8 cellular contexts compared by ENCODE assay signal in the genomic region with DNA sequence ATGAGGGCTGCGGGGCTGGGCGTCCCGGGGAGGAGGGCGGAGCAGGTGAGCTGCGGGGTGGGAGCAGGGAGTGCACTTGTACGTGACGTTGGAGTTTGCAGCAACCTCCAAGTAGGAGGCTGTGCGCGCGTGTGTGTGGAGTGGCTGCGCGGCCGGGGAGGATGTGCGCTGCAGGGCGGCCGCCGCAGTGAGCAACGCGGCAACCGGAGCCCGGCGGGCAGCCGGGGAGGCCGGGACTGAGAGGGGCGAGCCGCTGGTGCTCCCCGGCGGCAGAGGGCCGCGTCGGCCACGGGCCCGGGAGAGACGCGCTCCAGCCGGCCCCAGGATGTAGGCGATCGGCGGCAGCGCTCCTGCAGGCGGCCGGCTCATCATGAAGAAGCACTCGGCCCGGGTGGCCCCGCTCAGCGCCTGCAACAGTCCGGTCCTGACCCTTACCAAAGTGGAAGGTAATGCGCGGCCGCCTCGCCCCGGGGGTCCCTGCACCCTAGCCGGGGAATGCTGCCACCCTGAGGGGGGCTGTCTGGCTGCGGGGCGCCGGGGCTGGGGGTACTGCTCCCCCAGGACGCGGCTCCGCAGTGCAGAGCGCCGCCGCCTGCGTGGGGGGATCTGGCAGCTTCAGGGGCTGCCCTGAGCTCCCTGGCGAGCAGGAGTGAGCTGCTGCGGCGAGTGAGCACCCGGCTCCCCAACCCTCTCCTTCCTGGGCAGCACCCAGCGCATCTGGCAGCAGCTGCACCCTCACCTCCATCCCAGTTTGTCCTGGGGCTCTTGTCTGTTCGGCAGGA.
DNase-seq lines count a peak whose midpoint lies in the region; ATAC-seq and TF ChIP-seq lines count a peak whose summit lies in the region.

No MANE protein-coding gene starts in this region.

- ATAC-seq in HG02852 (IDR thresholded peaks at IDR 0.05; ENCODE audit: unreplicated experiment): peak; percentile 39
- no peak for ATAC-seq in HG02588 (IDR thresholded peaks at IDR 0.05; ENCODE audit: unreplicated experiment)
- no peak for ATAC-seq in HG02870 (IDR thresholded peaks at IDR 0.05; ENCODE audit: unreplicated experiment)

- H3K27ac ChIP-seq in caudate nucleus (ENCODE audit: low read depth, low read length): no peak overlapping the region

- no peak for TF ChIP-seq CTCF in GM12875 (IDR thresholded peaks at IDR 0.05; ENCODE audit: borderline replicate concordance, insufficient read depth, low read depth, low read length)
- TF ChIP-seq CTCF in lower leg skin (IDR thresholded peaks at IDR 0.05): no peak

- intact Hi-C loops in lower leg skin (cut with DNase I; ENCODE audit: low total_unique reads): no loop called here

- WGBS in lower leg skin, 2 donors: 0 to 1% methylated on average over 37 to 50 of the region's 69 CpGs

- no peak for TF ChIP-seq POLR2A in lower leg skin (IDR thresholded peaks at IDR 0.05)

- DNase-seq in SK-N-DZ (ENCODE audit: low spot score) (peak; percentile 5), caudate nucleus (lab: John Stamatoyannopoulos, UW) (peak in 51 of 61 donors; percentile 16 to 83 (median 53)), lower leg skin (ENCODE audit: low spot score in 2 of 2) (no peak)
- DNase-seq in stimulated activated naive CD4-positive, alpha-beta T cell treated with Interleukin-2 at 50 U/mL for 16 hours (lab: John Stamatoyannopoulos, UW): peak; percentile 26

- H3K4me3 ChIP-seq in GM12875 (ENCODE audit: low read depth, low read length) (peak overlapping the region; percentile 18), lower leg skin (ENCODE audit: low read depth, poor library complexity, severe bottlenecking) (peak overlapping the region; percentile 16)

Comparison
In these comparisons a context has a peak if more than half of its experiments do, and no peak if none do; other contexts are left out.
1. DNase-seq: peak in SK-N-DZ (single experiment), caudate nucleus (51 of 61) and stimulated activated naive CD4-positive, alpha-beta T cell treated with Interleukin-2 at 50 U/mL for 16 hours (single experiment); none in lower leg skin (0 of 2).